In genomic region chr17:8117980-8118768, GRCh38 we compare ENCODE assay signal across 8 cellular contexts. TPM values are rescaled to one million over a fixed set of nuclear protein-coding genes. Genes with fewer than 3 reads are reported as not detected.
DNase-seq lines count a peak whose midpoint lies in the region; ATAC-seq, FAIRE-seq and TF ChIP-seq lines count a peak whose summit lies in the region.

Gene ALOXE3 (minus strand): TSS chr17:8118514. CDS start chr17:8117990, 524 bp downstream.

- CTCF ChIA-PET in A673 (lab: Charles Lee), result interaction anchor here (0.6 to 2.7 kb wide), 5 partner anchors 24 to 1106 kb away, joined by 3 to 17 read pairs (median 12); no protein-coding TSS in a partner anchor

- H3K27me3 ChIP-seq in A673 (replicated peaks; ENCODE audit: insufficient read depth, low read depth, low read length, poor library complexity), result no peaks in the 10 kb centered on the region
- H3K27me3 ChIP-seq in duodenal mucosa (ENCODE audit: control insufficient read depth in 1 of 2, insufficient read depth in 2 of 2, low read length in 2 of 2), result peaks cover 53% of the 10 kb centered on the region in 2 donors
- peaks cover 46% of the 10 kb centered on the region for H3K27me3 ChIP-seq in upper lobe of right lung

- TF ChIP-seq CTCF in A673 (conservative IDR thresholded peaks at IDR 0.05; ENCODE audit: low read depth, low read length), result no peak
- no peak for TF ChIP-seq CTCF in upper lobe of right lung (IDR thresholded peaks at IDR 0.05)

- POLR2A ChIA-PET in A673 (lab: Charles Lee; ENCODE audit: low non-redundant PET), result interaction anchor here (0.8 kb wide), 1 partner anchor 24 kb away, joined by 25 read pairs; no protein-coding TSS in a partner anchor

- peak within 1 kb of the TSS; percentile 72 for H3K9ac ChIP-seq in SK-N-MC (ENCODE audit: insufficient read length)
- H3K9ac ChIP-seq in duodenal mucosa (ENCODE audit: low read depth in 1 of 2, low read length in 2 of 2), result peak within 1 kb of the TSS; percentile 63 to 89

- intact Hi-C loops in A673 (cut with micrococcal nuclease; ENCODE audit: unreplicated experiment), result loop anchor here (5.0 kb wide), 3 partner anchors 36 to 186 kb away; partner anchors contain the start of genes CNTROB and TRAPPC1
- intact Hi-C loops in upper lobe of right lung (cut with DNase I), result no loop called here

- DNase-seq in A673 (ENCODE audit: low spot score) (peak; percentile 56), GM12891 (ENCODE audit: insufficient read length, low spot score) (no peak), SK-N-MC (ENCODE audit: low read depth, low spot score) (no peak), upper lobe of right lung (no peak), SKM-1 treated with dmso at 0.1 percent for 144 hours (lab: John Stamatoyannopoulos, UW; ENCODE audit: unreplicated experiment) (no peak)

- H3K4me3 ChIP-seq in A673 (ENCODE audit: low read depth, low read length, poor library complexity, severe bottlenecking) (peak within 1 kb of the TSS; percentile 68), SK-N-MC (peak within 1 kb of the TSS; percentile 97), duodenal mucosa (ENCODE audit: low read depth in 1 of 2, low read length in 2 of 2) (peak within 1 kb of the TSS; percentile 80 to 82), mesodermal cell (ENCODE audit: extremely low read depth, insufficient read depth, low read length, poor library complexity, severe bottlenecking) (peak within 1 kb of the TSS; percentile 51), upper lobe of right lung (peak within 1 kb of the TSS; percentile 67)

- FAIRE-seq in GM12891 (lab: Jason Lieb, UNC), result peak; percentile 92

- ATAC-seq in upper lobe of right lung (peak; percentile 6), HG02870 (IDR thresholded peaks at IDR 0.05; ENCODE audit: unreplicated experiment) (no peak)

- H3K4me1 ChIP-seq in A673 (ENCODE audit: insufficient read depth, low read length, poor library complexity, severe bottlenecking) (no peaks in the 10 kb centered on the region), duodenal mucosa (ENCODE audit: control insufficient read depth in 1 of 2, insufficient read depth in 2 of 2, low read length in 2 of 2) (peaks cover 35 to 49% of the 10 kb centered on the region in 2 donors), mesodermal cell (ENCODE audit: control insufficient read depth, insufficient read depth, low read length, poor library complexity, severe bottlenecking) (peaks cover 3% of the 10 kb centered on the region), upper lobe of right lung (peaks cover 46% of the 10 kb centered on the region)

- peak within 1 kb of the TSS; percentile 29 for H3K27ac ChIP-seq in A673 (ENCODE audit: low read depth, low read length, poor library complexity, severe bottlenecking)
- peak within 1 kb of the TSS; percentile 81 for H3K27ac ChIP-seq in SK-N-MC
- H3K27ac ChIP-seq in duodenal mucosa (ENCODE audit: low read depth, low read length), result no peak within 1 kb of the TSS
- H3K27ac ChIP-seq in mesodermal cell (ENCODE audit: low read depth, low read length, severe bottlenecking), result peak within 1 kb of the TSS; percentile 23
- peak within 1 kb of the TSS; percentile 68 for H3K27ac ChIP-seq in upper lobe of right lung

- BruUV-seq in A673 (replicated peaks; lab: Mats Ljungman, UMichigan), result no TSS peak

- no peak for TF ChIP-seq POLR2A in GM12891 (IDR thresholded peaks at IDR 0.05; ENCODE audit: low read depth, low read length)

- no peaks in the 10 kb centered on the region for H3K9me3 ChIP-seq in A673 (ENCODE audit: low read depth, low read length, poor library complexity, severe bottlenecking)
- no peaks in the 10 kb centered on the region for H3K9me3 ChIP-seq in SK-N-MC (ENCODE audit: low read depth, low read length)
- H3K9me3 ChIP-seq in duodenal mucosa (ENCODE audit: control insufficient read depth in 1 of 2, low read length in 2 of 2), result no peaks in the 10 kb centered on the region
- no peaks in the 10 kb centered on the region for H3K9me3 ChIP-seq in mesodermal cell (ENCODE audit: control insufficient read depth, low read length)
- no peaks in the 10 kb centered on the region for H3K9me3 ChIP-seq in upper lobe of right lung

- WGBS in mesodermal cell (ENCODE audit: insufficient coverage in 2 of 2), 2 experiments, result 1 to 3% methylated on average over 28 to 30 of the region's 33 CpGs

- H3K36me3 ChIP-seq in A673 (ENCODE audit: insufficient read depth, low read length, poor library complexity, severe bottlenecking) (no peaks in the 10 kb centered on the region), SK-N-MC (ENCODE audit: insufficient read depth, low read length) (no peaks in the 10 kb centered on the region), duodenal mucosa (ENCODE audit: control insufficient read depth in 1 of 2, insufficient read depth in 2 of 2, low read length in 2 of 2) (no peaks in the 10 kb centered on the region), mesodermal cell (ENCODE audit: control insufficient read depth, insufficient read depth, low read length) (no peaks in the 10 kb centered on the region), upper lobe of right lung (no peaks in the 10 kb centered on the region)

TF ChIP-seq in GM12891, 5 proteins besides CTCF, POLR2A, EP300 and RAD21:
- no peak for TF ChIP-seq POU2F2 (IDR thresholded peaks at IDR 0.05; ENCODE audit: low read depth, low read length)
- TF ChIP-seq SPI1 (IDR thresholded peaks at IDR 0.05; ENCODE audit: low read depth, low read length), result no peak
- TF ChIP-seq TAF1 (IDR thresholded peaks at IDR 0.05; ENCODE audit: low read depth, low read length), result no peak
- no peak for TF ChIP-seq POLR2AphosphoS5 (IDR thresholded peaks at IDR 0.05; ENCODE audit: low read depth, low read length)
- TF ChIP-seq PAX5 (IDR thresholded peaks at IDR 0.05; ENCODE audit: insufficient read depth, low read length, severe bottlenecking), result no peak

RNA-seq across cellular contexts. Expression of gene ALOXE3, which starts in this region (rescaled TPM):
- total RNA-seq in A673 (2021) (not detected in 2 replicates), upper lobe of right lung (not detected)
- not detected for polyA plus RNA-seq in GM12891 (2012; ENCODE audit: low read depth, missing spikeins)
- not detected for polyA plus RNA-seq in mesodermal cell (2013, experiment 1 of 2)
- polyA plus RNA-seq in mesodermal cell (2013, experiment 2 of 2), result not detected

Comparison
In these comparisons a context has a peak if more than half of its experiments do, and no peak if none do; other contexts are left out.
1. Peak in DNase-seq, H3K4me3 ChIP-seq and H3K27ac ChIP-seq in A673; RNA of the gene not detected or under 1 TPM.
2. Peak in ATAC-seq, H3K4me3 ChIP-seq and H3K27ac ChIP-seq in upper lobe of right lung; RNA of the gene not detected or under 1 TPM.